In the genomic region with DNA sequence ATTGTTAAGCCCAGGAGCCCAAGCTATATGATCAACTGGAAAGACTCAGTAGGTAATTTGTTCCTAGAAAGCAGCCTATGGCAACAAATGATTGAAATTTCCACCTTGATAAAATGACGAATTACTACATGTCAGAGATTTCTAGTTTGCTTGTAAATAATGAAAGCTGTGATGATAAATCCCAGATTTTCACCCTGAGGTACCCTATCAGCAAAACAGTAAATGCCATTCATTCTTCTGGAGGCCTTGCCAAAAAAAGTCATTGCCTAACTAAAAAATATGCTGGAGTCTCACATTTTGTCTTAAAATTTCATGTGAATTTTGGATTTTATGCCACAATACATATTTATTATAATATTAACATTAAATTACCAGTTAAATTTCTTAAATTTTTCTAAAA, we compare ENCODE assay signal across 26 cellular contexts.
"Had no signal": no experiment of that assay in that cellular context is flagged by ENCODE, and none has a peak within 500 bp of the region (broad histone marks: within the 10 kb centered on the region; RNA-seq: fewer than 3 reads in every experiment).

No MANE protein-coding gene starts in this region.

- H3K27me3 Mint-ChIP-seq: activated B cell treated with CpG ODN at 0.5 μM for 24 hours; activated naive CD8-positive, alpha-beta T cell treated with anti-CD3 and anti-CD28 coated beads, Interleukin-2, amount 50 U/mL, for 24 hours; brain; central memory CD8-positive, alpha-beta T cell had no signal

- H3K4me1 ChIP-seq: Peyer's patch had no signal

- H3K36me3 Mint-ChIP-seq: activated CD8-positive, alpha-beta memory T cell treated with anti-CD3 and anti-CD28 coated beads, Interleukin-2, amount 10 ng/mL, durations not matched to agents 7 days and 5 days; activated naive CD4-positive, alpha-beta T cell treated with anti-CD3 and anti-CD28 coated beads, Interleukin-2, amount 50 U/mL, for 72 hours; brain; T-cell had no signal

- H3K36me3 ChIP-seq: MG63, Peyer's patch had no signal

- H3K4me1 Mint-ChIP-seq: activated B cell treated with CpG ODN at 0.5 μM for 24 hours; activated CD4-positive, alpha-beta T cell treated with anti-CD3 and anti-CD28 coated beads, Interleukin-2, amount 10 ng/mL, durations not matched to agents 24 days and 14 days; activated CD8-positive, alpha-beta memory T cell treated with anti-CD3 and anti-CD28 coated beads, Interleukin-2, amount 10 ng/mL, durations not matched to agents 7 days and 5 days; activated naive CD8-positive, alpha-beta T cell treated with anti-CD3 and anti-CD28 coated beads, Interleukin-2, amount 50 U/mL, for 24 hours; brain; central memory CD8-positive, alpha-beta T cell; T-cell had no signal

- H3K4me3 ChIP-seq: MG63, Peyer's patch had no signal

- H3K9me3 ChIP-seq: MG63, Peyer's patch had no signal

- ATAC-seq: activated CD8-positive, alpha-beta memory T cell treated with anti-CD3 and anti-CD28 coated beads, Interleukin-2, amount 10 ng/mL, durations not matched to agents 7 days and 5 days; activated naive CD4-positive, alpha-beta T cell treated with anti-CD3 and anti-CD28 coated beads, Interleukin-2, amount 50 U/mL, for 72 hours; activated naive CD8-positive, alpha-beta T cell treated with anti-CD3 and anti-CD28 coated beads, Interleukin-2, amount 50 U/mL, for 24 hours; T-cell had no signal

- H3K4me3 Mint-ChIP-seq: activated B cell treated with CpG ODN at 0.5 μM for 24 hours; activated CD4-positive, alpha-beta T cell treated with anti-CD3 and anti-CD28 coated beads, Interleukin-2, amount 10 ng/mL, durations not matched to agents 24 days and 14 days; activated CD8-positive, alpha-beta memory T cell treated with anti-CD3 and anti-CD28 coated beads, Interleukin-2, amount 10 ng/mL, durations not matched to agents 7 days and 5 days; activated naive CD8-positive, alpha-beta T cell treated with anti-CD3 and anti-CD28 coated beads, Interleukin-2, amount 50 U/mL, for 24 hours; activated T-cell treated with anti-CD3 and anti-CD28 coated beads, Interleukin-2, amount 50 U/mL, for 24 hours; brain; central memory CD8-positive, alpha-beta T cell; T-cell had no signal

- H3K27me3 ChIP-seq: MG63, Peyer's patch had no signal

- H3K27ac ChIP-seq: Peyer's patch, RWPE1 had no signal

- DNase-seq: activated B cell treated with CpG ODN at 0.5 μM for 24 hours; activated CD4-positive, alpha-beta T cell treated with anti-CD3 and anti-CD28 coated beads for 1 hour; activated CD4-positive, alpha-beta T cell treated with anti-CD3 and anti-CD28 coated beads, Interleukin-2, amount 10 ng/mL, durations not matched to agents 24 days and 14 days; activated CD4-positive, alpha-beta T cell treated with anti-CD3 and anti-CD28 coated beads, Interleukin-2, amount 50 U/mL, for 48 hours; activated CD8-positive, alpha-beta memory T cell treated with anti-CD3 and anti-CD28 coated beads, Interleukin-2, amount 10 ng/mL, durations not matched to agents 7 days and 5 days; activated effector memory CD4-positive, alpha-beta T cell treated with anti-CD3 and anti-CD28 coated beads, Interleukin-2, amount 50 U/mL, for 16 hours; activated naive CD4-positive, alpha-beta T cell treated with Interleukin-2 at 50 U/mL for 16 hours; activated naive CD8-positive, alpha-beta T cell treated with anti-CD3 and anti-CD28 coated beads, Interleukin-2, amount 50 U/mL, for 24 hours; activated T-cell treated with anti-CD3 and anti-CD28 coated beads, Interleukin-2, amount 50 U/mL, for 24 hours; MG63; MV-4-11; NCI-H1092 treated with DMSO at 0.1 percent for 48 hours; NCI-H1417 treated with DMSO at 0.1 percent for 48 hours; NCI-H1694 treated with DMSO at 0.1 percent for 48 hours; NCI-H2029 treated with DMSO at 0.1 percent for 48 hours; NCI-H446; NCI-H524; Peyer's patch; SHP77; T-cell; T-helper 2 cell; T1000 had no signal

- H3K9me3 Mint-ChIP-seq: activated CD4-positive, alpha-beta T cell treated with anti-CD3 and anti-CD28 coated beads, Interleukin-2, amount 10 ng/mL, durations not matched to agents 24 days and 14 days; activated naive CD4-positive, alpha-beta T cell treated with anti-CD3 and anti-CD28 coated beads, Interleukin-2, amount 50 U/mL, for 72 hours; activated naive CD8-positive, alpha-beta T cell treated with anti-CD3 and anti-CD28 coated beads, Interleukin-2, amount 50 U/mL, for 24 hours; activated T-cell treated with anti-CD3 and anti-CD28 coated beads, Interleukin-2, amount 50 U/mL, for 24 hours; central memory CD8-positive, alpha-beta T cell; T-cell had no signal
